In genomic region chr10:77989081-77989724, GRCh38 we compare ENCODE assay signal across 13 cellular contexts. TPM values are rescaled to one million over a fixed set of nuclear protein-coding genes. Genes with fewer than 3 reads are reported as not detected.
DNase-seq lines count a peak whose midpoint lies in the region; ATAC-seq and TF ChIP-seq lines count a peak whose summit lies in the region.
"Had no signal": no experiment of that assay in that cellular context is flagged by ENCODE, and none has a peak within 500 bp of the region (broad histone marks: within the 10 kb centered on the region; RNA-seq: fewer than 3 reads in every experiment).

No MANE protein-coding gene starts in this region.

- no peak overlapping the region for H3K4me3 ChIP-seq in PC-3 (ENCODE audit: low read length)
- H3K4me3 ChIP-seq in osteoblast (ENCODE audit: insufficient read depth, low read length), result no peak overlapping the region
- no peak overlapping the region for H3K4me3 ChIP-seq in lower lobe of right lung

- CTCF ChIA-PET in PC-3 (lab: Charles Lee), result interaction anchor here (0.7 to 3.1 kb wide), 5 partner anchors 18 to 143 kb away, joined by 3 to 17 read pairs (median 5); partner anchors contain the start of gene POLR3A

- intact Hi-C loops in PC-3 (cut with micrococcal nuclease), result loop anchor here (1.0 kb wide), 2 partner anchors 18 to 40 kb away; no protein-coding TSS in a partner anchor
- intact Hi-C loops in lower lobe of right lung (cut with DNase I), result no loop called here

- H4K20me1 ChIP-seq in PC-3 (ENCODE audit: low read length), result peaks cover 3% of the 10 kb centered on the region; the same call in 1 of the 2 replicates
- H4K20me1 ChIP-seq in osteoblast (ENCODE audit: insufficient read depth, low read length), result peaks cover 2% of the 10 kb centered on the region

- POLR2A ChIA-PET in PC-3 (lab: Charles Lee; ENCODE audit: unreplicated experiment), result interaction anchor here (0.5 to 1.0 kb wide), 2 partner anchors 95 to 98 kb away, joined by 5 to 6 read pairs; no protein-coding TSS in a partner anchor

- peak; percentile 82 for ATAC-seq in PC-3
- no peak for ATAC-seq in lower lobe of right lung
- ATAC-seq: T-helper 17 cell had no signal

- H3K27me3 ChIP-seq in PC-3 (ENCODE audit: low read length), result no peaks in the 10 kb centered on the region
- no peaks in the 10 kb centered on the region for H3K27me3 ChIP-seq in osteoblast (ENCODE audit: insufficient read depth, low read length)
- H3K27me3 ChIP-seq in lower lobe of right lung (ENCODE audit: low read depth), result no peaks in the 10 kb centered on the region

- TF ChIP-seq CTCF in PC-3 (conservative IDR thresholded peaks at IDR 0.05; ENCODE audit: low read depth, low read length) (no peak), osteoblast (IDR thresholded peaks at IDR 0.05; ENCODE audit: extremely low read depth, low read depth, low read length) (no peak), lower lobe of right lung (IDR thresholded peaks at IDR 0.05) (no peak)

- no TSS peak for BruUV-seq in PC-3 (replicated peaks; lab: Mats Ljungman, UMichigan)

- H3F3A ChIP-seq in PC-3 (ENCODE audit: low read length, unreplicated experiment), result peaks cover 4% of the 10 kb centered on the region

- H3K9ac ChIP-seq in PC-3 (ENCODE audit: low read length), result no peak overlapping the region

- no peak overlapping the region for H3K4me2 ChIP-seq in PC-3 (ENCODE audit: low read length)
- no peak overlapping the region for H3K4me2 ChIP-seq in osteoblast (ENCODE audit: insufficient read depth, low read length)

- H3K4me1 ChIP-seq in PC-3 (ENCODE audit: insufficient read depth, low read length) (peaks cover 22% of the 10 kb centered on the region), osteoblast (ENCODE audit: insufficient read depth, low read length) (peaks cover 4% of the 10 kb centered on the region), lower lobe of right lung (no peaks in the 10 kb centered on the region)

- H3K9me3 ChIP-seq in PC-3 (ENCODE audit: low read length) (no peaks in the 10 kb centered on the region), osteoblast (ENCODE audit: low read depth, low read length) (no peaks in the 10 kb centered on the region), lower lobe of right lung (no peaks in the 10 kb centered on the region)

- no peaks in the 10 kb centered on the region for H3K9me2 ChIP-seq in PC-3 (replicated peaks; ENCODE audit: low read length)

- H3K36me3 ChIP-seq in PC-3 (ENCODE audit: low read depth, low read length), result peaks cover 91% of the 10 kb centered on the region
- peaks cover 90% of the 10 kb centered on the region for H3K36me3 ChIP-seq in osteoblast (ENCODE audit: insufficient read depth, low read length)
- H3K36me3 ChIP-seq in lower lobe of right lung, result peaks cover 100% of the 10 kb centered on the region

- H3K27ac ChIP-seq in PC-3 (ENCODE audit: low read length) (no peak overlapping the region), osteoblast (ENCODE audit: low read depth, low read length) (peak overlapping the region; percentile 40), lower lobe of right lung (no peak overlapping the region)

- H3K79me2 ChIP-seq in PC-3 (ENCODE audit: low read length), result no peaks in the 10 kb centered on the region
- H3K79me2 ChIP-seq in osteoblast (ENCODE audit: insufficient read depth, low read length), result no peaks in the 10 kb centered on the region

- DNase-seq in DMS53 (lab: John Stamatoyannopoulos, UW) (peak; percentile 53), PC-3 (peak; percentile 86), fibroblast of peridontal ligament (ENCODE audit: extremely low read depth) (peak; percentile 52), osteoblast (ENCODE audit: insufficient read length, low spot score, missing footprints) (peak; percentile 38), globus pallidus (ENCODE audit: low spot score) (no peak), NCI-H2227 (lab: John Stamatoyannopoulos, UW; ENCODE audit: unreplicated experiment) (no peak), NCI-H2196 (lab: John Stamatoyannopoulos, UW; ENCODE audit: unreplicated experiment) (no peak), lower lobe of right lung (no peak)
- DNase-seq: effector CD4-positive, alpha-beta T cell; GF-D8; mesendoderm; stimulated activated CD4-positive, alpha-beta T cell treated with anti-CD3 and anti-CD28 coated beads, Interleukin-4, amount 100 ng/mL, for 1 hour; T-helper 17 cell had no signal

- no peak overlapping the region for H2AFZ ChIP-seq in PC-3 (ENCODE audit: low read length)
- H2AFZ ChIP-seq in osteoblast (ENCODE audit: low read length), result no peak overlapping the region

RNA-seq across cellular contexts. Expression of gene POLR3A, which starts 40.1 kb away (rescaled TPM):
- total RNA-seq in PC-3 (2014; rRNA removed) (97.0 and 97.2 TPM in 2 replicates), osteoblast (11.9 and 16.2 TPM in 2 replicates), lower lobe of right lung (11.2 TPM)

RNA-seq across cellular contexts. Expression of gene RPS24, which starts 44.5 kb away (rescaled TPM):
- total RNA-seq in PC-3 (2014; rRNA removed) (7,274 and 9,576 TPM in 2 replicates), osteoblast (1,685 and 1,757 TPM in 2 replicates), lower lobe of right lung (1,077 TPM)

Comparison
In these comparisons a context has a peak if more than half of its experiments do, and no peak if none do; other contexts are left out.
1. DNase-seq: peak in DMS53 (single experiment), PC-3 (single experiment), fibroblast of peridontal ligament (single experiment) and osteoblast (single experiment); none in globus pallidus (single experiment), NCI-H2227 (single experiment), NCI-H2196 (single experiment) and lower lobe of right lung (single experiment).